In the genomic region with DNA sequence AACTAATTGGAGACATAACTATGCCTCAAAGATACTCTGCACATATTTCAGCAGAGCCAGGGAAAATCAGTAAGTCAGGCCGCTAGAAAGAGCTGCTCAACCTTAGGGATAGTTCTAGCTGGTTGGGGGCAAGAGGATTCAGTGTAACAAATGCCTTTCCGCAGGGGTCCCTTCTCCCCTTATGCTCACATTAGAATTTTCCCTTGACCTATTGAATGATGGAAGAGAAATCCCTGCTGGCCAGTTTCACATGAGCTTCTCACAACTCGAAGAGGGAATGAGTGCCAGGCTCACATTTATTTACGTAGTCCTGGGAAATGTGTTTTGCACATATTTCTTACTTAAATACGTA, we compare ENCODE assay signal across 20 cellular contexts.
"Had no signal": no experiment of that assay in that cellular context is flagged by ENCODE, and none has a peak within 500 bp of the region (broad histone marks: within the 10 kb centered on the region; RNA-seq: fewer than 3 reads in every experiment).

No MANE protein-coding gene starts in this region.

- H3K4me1 ChIP-seq: body of pancreas, left ventricle myocardium inferior, prostate gland, upper lobe of left lung had no signal

- H3K27ac ChIP-seq: body of pancreas, cardiac muscle cell, foreskin keratinocyte, left ventricle myocardium inferior, ovary, prostate gland, upper lobe of left lung, VCaP had no signal

- H3K9me3 Mint-ChIP-seq: activated CD4-positive, alpha-beta T cell treated with anti-CD3 and anti-CD28 coated beads, Interleukin-2, amount 10 ng/mL, durations not matched to agents 7 days and 5 days; activated CD8-positive, alpha-beta T cell treated with anti-CD3 and anti-CD28 coated beads for 36 hours; activated naive CD8-positive, alpha-beta T cell treated with anti-CD3 and anti-CD28 coated beads, Interleukin-2, amount 50 U/mL, for 24 hours had no signal

- H3K36me3 ChIP-seq: cardiac muscle cell, left ventricle myocardium inferior, ovary, prostate gland, upper lobe of left lung had no signal

- H3K4me3 Mint-ChIP-seq: activated CD4-positive, alpha-beta T cell treated with anti-CD3 and anti-CD28 coated beads, Interleukin-2, amount 10 ng/mL, durations not matched to agents 7 days and 5 days; activated CD8-positive, alpha-beta memory T cell treated with anti-CD3 and anti-CD28 coated beads, Interleukin-2, amount 10 ng/mL, durations not matched to agents 7 days and 5 days; activated CD8-positive, alpha-beta T cell treated with anti-CD3 and anti-CD28 coated beads for 36 hours; activated naive CD8-positive, alpha-beta T cell treated with anti-CD3 and anti-CD28 coated beads, Interleukin-2, amount 50 U/mL, for 24 hours; nephron progenitor cell had no signal

- H3K27me3 Mint-ChIP-seq: activated CD4-positive, alpha-beta T cell treated with anti-CD3 and anti-CD28 coated beads, Interleukin-2, amount 10 ng/mL, durations not matched to agents 7 days and 5 days; activated CD8-positive, alpha-beta memory T cell treated with anti-CD3 and anti-CD28 coated beads, Interleukin-2, amount 10 ng/mL, durations not matched to agents 7 days and 5 days; activated CD8-positive, alpha-beta T cell treated with anti-CD3 and anti-CD28 coated beads for 36 hours; activated naive CD8-positive, alpha-beta T cell treated with anti-CD3 and anti-CD28 coated beads, Interleukin-2, amount 50 U/mL, for 24 hours had no signal

- H3K36me3 Mint-ChIP-seq: activated CD8-positive, alpha-beta memory T cell treated with anti-CD3 and anti-CD28 coated beads, Interleukin-2, amount 10 ng/mL, durations not matched to agents 7 days and 5 days had no signal

- H3K4me3 ChIP-seq: body of pancreas, cardiac muscle cell, left ventricle myocardium inferior, ovary, prostate gland, upper lobe of left lung had no signal

- DNase-seq: activated CD4-positive, alpha-beta T cell treated with anti-CD3 and anti-CD28 coated beads, Interleukin-2, amount 10 ng/mL, durations not matched to agents 7 days and 5 days; activated CD4-positive, CD25-positive, alpha-beta regulatory T cell treated with anti-CD3 and anti-CD28 coated beads, Interleukin-2, amount 50 U/mL, for 72 hours; activated CD8-positive, alpha-beta memory T cell treated with anti-CD3 and anti-CD28 coated beads, Interleukin-2, amount 10 ng/mL, durations not matched to agents 7 days and 5 days; activated CD8-positive, alpha-beta T cell treated with anti-CD3 and anti-CD28 coated beads for 36 hours; activated gamma-delta T cell; activated naive CD4-positive, alpha-beta T cell treated with anti-CD3 and anti-CD28 coated beads, Interleukin-2, amount 50 U/mL, for 16 hours; activated naive CD8-positive, alpha-beta T cell treated with anti-CD3 and anti-CD28 coated beads, Interleukin-2, amount 50 U/mL, for 24 hours; activated T-cell treated with anti-CD3 and anti-CD28 coated beads for 4 hours; body of pancreas; effector CD4-positive, alpha-beta T cell; foreskin keratinocyte; left ventricle myocardium inferior; nephron progenitor cell; ovary; stimulated activated CD4-positive, alpha-beta T cell treated with anti-CD3 and anti-CD28 coated beads, Interleukin-4, amount 100 ng/mL, for 24 hours; stimulated activated naive CD4-positive, alpha-beta T cell treated with Interleukin-2 at 50 U/mL for 16 hours; upper lobe of left lung had no signal

- H3K27ac Mint-ChIP-seq: activated CD4-positive, alpha-beta T cell treated with anti-CD3 and anti-CD28 coated beads, Interleukin-2, amount 10 ng/mL, durations not matched to agents 7 days and 5 days; activated CD8-positive, alpha-beta memory T cell treated with anti-CD3 and anti-CD28 coated beads, Interleukin-2, amount 10 ng/mL, durations not matched to agents 7 days and 5 days; activated CD8-positive, alpha-beta T cell treated with anti-CD3 and anti-CD28 coated beads for 36 hours; activated naive CD8-positive, alpha-beta T cell treated with anti-CD3 and anti-CD28 coated beads, Interleukin-2, amount 50 U/mL, for 24 hours had no signal

- H3K9me3 ChIP-seq: body of pancreas, left ventricle myocardium inferior, ovary, prostate gland, upper lobe of left lung had no signal

- H3K27me3 ChIP-seq: body of pancreas, cardiac muscle cell, foreskin keratinocyte, ovary, upper lobe of left lung had no signal
